ENCODE assay signal across 10 cellular contexts in the genomic region with DNA sequence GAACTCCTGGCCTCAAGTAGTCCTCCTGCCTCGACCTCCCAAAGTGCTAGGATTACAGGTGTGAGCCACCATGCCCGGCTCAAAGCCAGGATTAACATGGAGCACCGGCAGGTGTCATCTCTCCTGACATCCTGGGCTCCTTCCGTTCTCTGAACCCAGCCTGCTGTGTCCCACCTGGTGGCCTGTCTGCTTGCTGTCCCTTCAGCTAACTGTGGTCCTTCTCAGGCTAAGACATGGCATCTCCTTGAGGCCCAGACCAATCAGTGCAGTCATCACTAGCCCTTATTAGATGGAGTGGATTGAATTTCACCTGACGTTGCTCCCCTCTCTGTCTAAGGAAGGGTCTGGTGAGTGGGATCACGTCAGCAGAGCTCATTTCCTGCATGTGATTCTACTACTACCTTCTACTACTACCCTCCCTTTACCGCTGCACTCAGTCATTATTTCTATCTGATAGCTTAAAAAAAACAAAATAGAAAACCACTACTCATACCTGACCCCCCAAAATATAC. TPM values are rescaled to one million over a fixed set of nuclear protein-coding genes. Genes with fewer than 3 reads are reported as not detected.
DNase-seq lines count a peak whose midpoint lies in the region; ATAC-seq and TF ChIP-seq lines count a peak whose summit lies in the region.
"Had no signal": no experiment of that assay in that cellular context is flagged by ENCODE, and none has a peak within 500 bp of the region (broad histone marks: within the 10 kb centered on the region; RNA-seq: fewer than 3 reads in every experiment).

No MANE protein-coding gene starts in this region.

- no peak overlapping the region for H3K9ac ChIP-seq in OCI-LY3 (ENCODE audit: low read length)
- H3K9ac ChIP-seq in rectal smooth muscle tissue (ENCODE audit: low read length) = no peak overlapping the region

- TF ChIP-seq CTCF in HEK293 (tag by site-specific recombination; IDR thresholded peaks at IDR 0.05) (no peak), OCI-LY3 (IDR thresholded peaks at IDR 0.05; ENCODE audit: low read depth, low read length) (no peak), fibroblast of villous mesenchyme (IDR thresholded peaks at IDR 0.05; ENCODE audit: insufficient read depth, low read depth, low read length) (no peak)

- POLR2A ChIA-PET in HEK293 (lab: Yijun Ruan, JAX) = interaction anchor here (0.6 to 1.6 kb wide), 4 partner anchors 36 to 198 kb away, joined by 3 to 4 read pairs (median 3); no protein-coding TSS in a partner anchor

- peaks cover 5% of the 10 kb centered on the region; the same call in 1 of the 2 replicates for H3K27me3 ChIP-seq in OCI-LY3 (ENCODE audit: low read depth, low read length)
- no peaks in the 10 kb centered on the region for H3K27me3 ChIP-seq in rectal smooth muscle tissue (ENCODE audit: control insufficient read depth, insufficient read depth, low read length)

- no peak overlapping the region for H3K4me3 ChIP-seq in HEK293 (ENCODE audit: low read depth, low read length)
- H3K4me3 ChIP-seq in OCI-LY3 (ENCODE audit: low read length) = peak overlapping the region; percentile 54
- no peak overlapping the region for H3K4me3 ChIP-seq in fibroblast of villous mesenchyme (ENCODE audit: low read depth, low read length)
- H3K4me3 ChIP-seq in rectal smooth muscle tissue (ENCODE audit: low read length) = peak overlapping the region; percentile 54

- H3K79me2 ChIP-seq in OCI-LY3 (ENCODE audit: low read length) = no peaks in the 10 kb centered on the region

- H3K27ac ChIP-seq in HEK293 (ENCODE audit: extremely low read depth, low read depth, low read length) (no peak overlapping the region), OCI-LY3 (ENCODE audit: low read length) (no peak overlapping the region), rectal smooth muscle tissue (ENCODE audit: low read depth, low read length) (no peak overlapping the region)

- peak overlapping the region; percentile 19 for H2AFZ ChIP-seq in OCI-LY3 (ENCODE audit: low read depth, low read length)

- H3K9me3 ChIP-seq in HEK293 (ENCODE audit: control insufficient read depth, insufficient read depth, low read depth, low read length) (no peaks in the 10 kb centered on the region), OCI-LY3 (ENCODE audit: insufficient read depth, low read length) (no peaks in the 10 kb centered on the region)

- peak; percentile 26 for DNase-seq in fibroblast of villous mesenchyme (ENCODE audit: low read depth)
- DNase-seq in NCI-H1436 treated with DMSO at 0.1 percent for 48 hours (lab: John Stamatoyannopoulos, UW) = no peak
- DNase-seq in mesenteric fat pad (ENCODE audit: low spot score) = no peak
- no peak for DNase-seq in NCI-H1930 (lab: John Stamatoyannopoulos, UW)
- DNase-seq: activated CD8-positive, alpha-beta memory T cell treated with anti-CD3 and anti-CD28 coated beads for 24 hours; NCI-H226 had no signal

- ATAC-seq in GM21825 (IDR thresholded peaks at IDR 0.05; ENCODE audit: unreplicated experiment) = no peak

- H4K20me1 ChIP-seq in OCI-LY3 (ENCODE audit: insufficient read depth, low read length) = no peaks in the 10 kb centered on the region

- peak overlapping the region; percentile 69 for H3K4me2 ChIP-seq in OCI-LY3 (ENCODE audit: low read length)

- H3K4me1 ChIP-seq in HEK293 (ENCODE audit: control insufficient read depth, insufficient read depth, low read length) = no peaks in the 10 kb centered on the region
- peaks cover 9% of the 10 kb centered on the region for H3K4me1 ChIP-seq in OCI-LY3 (ENCODE audit: low read length)
- H3K4me1 ChIP-seq in rectal smooth muscle tissue (ENCODE audit: control insufficient read depth, insufficient read depth, low read length) = no peaks in the 10 kb centered on the region

- H3K36me3 ChIP-seq in HEK293 (ENCODE audit: control insufficient read depth in 2 of 2, insufficient read depth in 1 of 2, low read length in 2 of 2) (no peaks in the 10 kb centered on the region), OCI-LY3 (replicated peaks; ENCODE audit: low read depth, low read length) (no peaks in the 10 kb centered on the region), rectal smooth muscle tissue (ENCODE audit: control insufficient read depth, insufficient read depth, low read length) (no peaks in the 10 kb centered on the region)

- CTCF ChIA-PET in HEK293 (lab: Yijun Ruan, JAX) = interaction anchor here (0.6 to 1.7 kb wide), 3 partner anchors 73 to 119 kb away, joined by 3 to 7 read pairs (median 6); no protein-coding TSS in a partner anchor

TF ChIP-seq in HEK293, 187 proteins besides CTCF, POLR2A, EP300 and RAD21:
- TF ChIP-seq, protein P1, sequence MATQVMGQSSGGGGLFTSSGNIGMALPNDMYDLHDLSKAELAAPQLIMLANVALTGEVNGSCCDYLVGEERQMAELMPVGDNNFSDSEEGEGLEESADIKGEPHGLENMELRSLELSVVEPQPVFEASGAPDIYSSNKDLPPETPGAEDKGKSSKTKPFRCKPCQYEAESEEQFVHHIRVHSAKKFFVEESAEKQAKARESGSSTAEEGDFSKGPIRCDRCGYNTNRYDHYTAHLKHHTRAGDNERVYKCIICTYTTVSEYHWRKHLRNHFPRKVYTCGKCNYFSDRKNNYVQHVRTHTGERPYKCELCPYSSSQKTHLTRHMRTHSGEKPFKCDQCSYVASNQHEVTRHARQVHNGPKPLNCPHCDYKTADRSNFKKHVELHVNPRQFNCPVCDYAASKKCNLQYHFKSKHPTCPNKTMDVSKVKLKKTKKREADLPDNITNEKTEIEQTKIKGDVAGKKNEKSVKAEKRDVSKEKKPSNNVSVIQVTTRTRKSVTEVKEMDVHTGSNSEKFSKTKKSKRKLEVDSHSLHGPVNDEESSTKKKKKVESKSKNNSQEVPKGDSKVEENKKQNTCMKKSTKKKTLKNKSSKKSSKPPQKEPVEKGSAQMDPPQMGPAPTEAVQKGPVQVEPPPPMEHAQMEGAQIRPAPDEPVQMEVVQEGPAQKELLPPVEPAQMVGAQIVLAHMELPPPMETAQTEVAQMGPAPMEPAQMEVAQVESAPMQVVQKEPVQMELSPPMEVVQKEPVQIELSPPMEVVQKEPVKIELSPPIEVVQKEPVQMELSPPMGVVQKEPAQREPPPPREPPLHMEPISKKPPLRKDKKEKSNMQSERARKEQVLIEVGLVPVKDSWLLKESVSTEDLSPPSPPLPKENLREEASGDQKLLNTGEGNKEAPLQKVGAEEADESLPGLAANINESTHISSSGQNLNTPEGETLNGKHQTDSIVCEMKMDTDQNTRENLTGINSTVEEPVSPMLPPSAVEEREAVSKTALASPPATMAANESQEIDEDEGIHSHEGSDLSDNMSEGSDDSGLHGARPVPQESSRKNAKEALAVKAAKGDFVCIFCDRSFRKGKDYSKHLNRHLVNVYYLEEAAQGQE (tag by site-specific recombination; IDR thresholded peaks at IDR 0.05) = no peak
- TF ChIP-seq SETDB1 (IDR thresholded peaks at IDR 0.05; ENCODE audit: insufficient read length, low read length) (peak; percentile 30), ZNF211 (tag by site-specific recombination; IDR thresholded peaks at IDR 0.05; ENCODE audit: low read depth) (no peak)

RNA-seq across cellular contexts. Expression of a gene that starts 28.0 kb away (rescaled TPM):
- total RNA-seq in fibroblast of villous mesenchyme (36.7 and 53.1 TPM in 2 replicates), mesenteric fat pad (7.5 TPM)

Comparison
In these comparisons a context has a peak if more than half of its experiments do, and no peak if none do; other contexts are left out.
1. H3K4me3 ChIP-seq: peak in OCI-LY3 (single experiment) and rectal smooth muscle tissue (single experiment); none in HEK293 (single experiment) and fibroblast of villous mesenchyme (single experiment).